ENCODE assay signal across 1 cellular context in genomic region chr7:24968165-24968564, GRCh38.
TF ChIP-seq lines count a peak whose summit lies in the region.

No MANE protein-coding gene starts in this region.

TF ChIP-seq in GM12878, 131 proteins besides CTCF, POLR2A, EP300 and RAD21 (continued from another document):
- no peak for TF ChIP-seq PRDM15 (CRISPR knock-in tag; IDR thresholded peaks at IDR 0.05)
- peak; percentile 48 for TF ChIP-seq IKZF1 (conservative IDR thresholded peaks at IDR 0.05)
- peak; percentile 94 for TF ChIP-seq PAX5 (IDR thresholded peaks at IDR 0.05; ENCODE audit: borderline replicate concordance, low read depth, low read length)
- TF ChIP-seq CHD2 (IDR thresholded peaks at IDR 0.05; ENCODE audit: borderline replicate concordance, low read depth, low read length) = no peak
- peak; percentile 54 for TF ChIP-seq EED (IDR thresholded peaks at IDR 0.05; ENCODE audit: low read depth)
- TF ChIP-seq DPF2 (IDR thresholded peaks at IDR 0.05) = no peak
